21 cellular contexts compared by ENCODE assay signal in genomic region chr2:43592443-43592842, GRCh38. TPM values are rescaled to one million over a fixed set of nuclear protein-coding genes. Genes with fewer than 3 reads are reported as not detected.
DNase-seq lines count a peak whose midpoint lies in the region; ATAC-seq and TF ChIP-seq lines count a peak whose summit lies in the region.
"Had no signal": no experiment of that assay in that cellular context is flagged by ENCODE, and none has a peak within 500 bp of the region (broad histone marks: within the 10 kb centered on the region; RNA-seq: fewer than 3 reads in every experiment).

No MANE protein-coding gene starts in this region.

- H3K4me1 ChIP-seq in skeletal muscle satellite cell (ENCODE audit: control insufficient read depth, insufficient read depth, low read length): peaks cover 34% of the 10 kb centered on the region
- H3K4me1 ChIP-seq in PC-9 (replicated peaks; ENCODE audit: insufficient read depth): peaks cover 12% of the 10 kb centered on the region
- H3K4me1 ChIP-seq: breast epithelium had no signal

- peaks cover 20% of the 10 kb centered on the region for H3K36me3 Mint-ChIP-seq in activated CD4-positive, alpha-beta T cell treated with anti-CD3 and anti-CD28 coated beads for 36 hours (ENCODE audit: low read depth)

- BruUV-seq in PC-9 (replicated peaks; lab: Mats Ljungman, UMichigan): no TSS peak

- H3K4me2 ChIP-seq in skeletal muscle satellite cell (ENCODE audit: low read length) (peak overlapping the region; percentile 69), PC-9 (no peak overlapping the region)

- intact Hi-C loops in activated CD4-positive, alpha-beta T cell treated with anti-CD3 and anti-CD28 coated beads for 36 hours (cut with DNase I, micrococcal nuclease): no loop called here
- intact Hi-C loops in PC-9 (cut with micrococcal nuclease; ENCODE audit: unreplicated experiment): no loop called here

- H3K9me2 ChIP-seq in PC-9 (ENCODE audit: insufficient read depth): no peaks in the 10 kb centered on the region

- no peaks in the 10 kb centered on the region for H3K9me3 ChIP-seq in skeletal muscle satellite cell (replicated peaks; ENCODE audit: low read length)
- H3K9me3 ChIP-seq in PC-9 (ENCODE audit: insufficient read depth, low read depth): no peaks in the 10 kb centered on the region
- H3K9me3 ChIP-seq: breast epithelium, esophagus muscularis mucosa, right atrium auricular region had no signal

- no peak overlapping the region for H3K27ac ChIP-seq in PC-9
- H3K27ac ChIP-seq: breast epithelium, esophagus muscularis mucosa, right atrium auricular region had no signal

- H3K9ac ChIP-seq in skeletal muscle satellite cell (ENCODE audit: low read depth, low read length): peak overlapping the region; percentile 22

- H3K27ac Mint-ChIP-seq in activated CD4-positive, alpha-beta T cell treated with anti-CD3 and anti-CD28 coated beads for 36 hours: no peak overlapping the region
- H3K27ac Mint-ChIP-seq: activated CD4-positive, alpha-beta T cell treated with anti-CD3 and anti-CD28 coated beads, Interleukin-2, amount 10 ng/mL, durations not matched to agents 7 days and 5 days; mesothelial cell of epicardium had no signal

- H3K79me2 ChIP-seq in PC-9 (ENCODE audit: low read depth): peaks cover 31% of the 10 kb centered on the region

- no peak for ATAC-seq in activated CD4-positive, alpha-beta T cell treated with anti-CD3 and anti-CD28 coated beads for 36 hours
- ATAC-seq in GM18502 (IDR thresholded peaks at IDR 0.05; ENCODE audit: poor library complexity, unreplicated experiment): no peak
- ATAC-seq: Panc1; stimulated activated naive CD8-positive, alpha-beta T cell treated with anti-CD3 and anti-CD28 coated beads, Interleukin-15, amount 100 ng/mL, for 72 hours had no signal

- H3F3A ChIP-seq in PC-9 (ENCODE audit: insufficient read depth, low read depth): peaks cover 16% of the 10 kb centered on the region

- no peak for TF ChIP-seq CTCF in PC-9 (conservative IDR thresholded peaks at IDR 0.05)

- DNase-seq in activated CD4-positive, alpha-beta T cell treated with anti-CD3 and anti-CD28 coated beads for 36 hours: peak; percentile 20
- no peak for DNase-seq in activated CD4-positive, alpha-beta T cell treated with anti-CD3 and anti-CD28 coated beads for 1 hour
- DNase-seq in M059J (ENCODE audit: low read depth) (peak; percentile 26), dedifferentiated amniotic fluid mesenchymal stem cell (ENCODE audit: extremely low spot score) (peak; percentile 31), PC-9 (no peak), DMS53 (lab: John Stamatoyannopoulos, UW) (no peak)
- DNase-seq: activated CD4-positive, alpha-beta T cell treated with anti-CD3 and anti-CD28 coated beads, Interleukin-2, amount 10 ng/mL, durations not matched to agents 7 days and 5 days; activated naive CD4-positive, alpha-beta T cell treated with anti-CD3 and anti-CD28 coated beads, Interleukin-2, amount 50 U/mL, for 16 hours; activated T-cell treated with anti-CD3 and anti-CD28 coated beads for 4 hours; GDM1; hippocampal formation; IMR-90; MV-4-11; stimulated activated naive CD8-positive, alpha-beta T cell treated with anti-CD3 and anti-CD28 coated beads, Interleukin-15, amount 100 ng/mL, for 72 hours had no signal

- H3K4me3 ChIP-seq in skeletal muscle satellite cell (ENCODE audit: low read length) (peak overlapping the region; percentile 2), PC-9 (no peak overlapping the region)
- H3K4me3 ChIP-seq: breast epithelium, esophagus muscularis mucosa, right atrium auricular region had no signal

- no peaks in the 10 kb centered on the region for H3K27me3 Mint-ChIP-seq in activated CD4-positive, alpha-beta T cell treated with anti-CD3 and anti-CD28 coated beads for 36 hours
- H3K27me3 Mint-ChIP-seq: activated CD4-positive, alpha-beta T cell treated with anti-CD3 and anti-CD28 coated beads, Interleukin-2, amount 10 ng/mL, durations not matched to agents 7 days and 5 days; stimulated activated naive CD8-positive, alpha-beta T cell treated with anti-CD3 and anti-CD28 coated beads, Interleukin-15, amount 100 ng/mL, for 72 hours had no signal

- H3K36me3 ChIP-seq in skeletal muscle satellite cell (ENCODE audit: insufficient read depth, low read length) (peaks cover 27% of the 10 kb centered on the region), PC-9 (ENCODE audit: low read depth) (peaks cover 25% of the 10 kb centered on the region; the same call in 1 of the 2 replicates)
- H3K36me3 ChIP-seq: breast epithelium had no signal

- H4K20me1 ChIP-seq in PC-9 (ENCODE audit: insufficient read depth): peaks cover 7% of the 10 kb centered on the region; the same call in 1 of the 2 replicates

- H3K4me1 Mint-ChIP-seq in activated CD4-positive, alpha-beta T cell treated with anti-CD3 and anti-CD28 coated beads for 36 hours: peaks cover 29% of the 10 kb centered on the region

- H3K9me3 Mint-ChIP-seq in activated CD4-positive, alpha-beta T cell treated with anti-CD3 and anti-CD28 coated beads for 36 hours (ENCODE audit: low read depth): no peaks in the 10 kb centered on the region
- H3K9me3 Mint-ChIP-seq: activated CD4-positive, alpha-beta T cell treated with anti-CD3 and anti-CD28 coated beads, Interleukin-2, amount 10 ng/mL, durations not matched to agents 7 days and 5 days; mesothelial cell of epicardium; stimulated activated naive CD8-positive, alpha-beta T cell treated with anti-CD3 and anti-CD28 coated beads, Interleukin-15, amount 100 ng/mL, for 72 hours had no signal

- H2AFZ ChIP-seq in PC-9: no peak overlapping the region

- no peak overlapping the region for H3K4me3 Mint-ChIP-seq in activated CD4-positive, alpha-beta T cell treated with anti-CD3 and anti-CD28 coated beads for 36 hours
- H3K4me3 Mint-ChIP-seq: activated CD4-positive, alpha-beta T cell treated with anti-CD3 and anti-CD28 coated beads, Interleukin-2, amount 10 ng/mL, durations not matched to agents 7 days and 5 days; mesothelial cell of epicardium had no signal

- POLR2A ChIA-PET in activated CD4-positive, alpha-beta T cell treated with anti-CD3 and anti-CD28 coated beads for 36 hours (lab: Charles Lee): no interaction called here
- POLR2A ChIA-PET in PC-9 (lab: Charles Lee; ENCODE audit: unreplicated experiment): no interaction called here

- CTCF ChIA-PET in activated CD4-positive, alpha-beta T cell treated with anti-CD3 and anti-CD28 coated beads for 36 hours (lab: Charles Lee): interaction anchor here (0.9 to 1.4 kb wide), 2 partner anchors 16 to 33 kb away, joined by 3 to 6 read pairs; no protein-coding TSS in a partner anchor
- CTCF ChIA-PET in PC-9 (lab: Charles Lee): no interaction called here

- H3K27me3 ChIP-seq in skeletal muscle satellite cell (ENCODE audit: control insufficient read depth, insufficient read depth, low read length) (no peaks in the 10 kb centered on the region), PC-9 (ENCODE audit: insufficient read depth, low read depth) (no peaks in the 10 kb centered on the region)
- H3K27me3 ChIP-seq: breast epithelium, esophagus muscularis mucosa, right atrium auricular region had no signal

RNA-seq across cellular contexts. Expression of gene THADA, which starts 3.4 kb away (rescaled TPM):
- 10 to 100 TPM; 32.5 to 36.6 TPM for total RNA-seq in activated CD4-positive, alpha-beta T cell treated with anti-CD3 and anti-CD28 coated beads for 36 hours
- total RNA-seq in M059J (2014; rRNA removed; shearing (Covaris generic)): 8.7 and 12.7 TPM in 2 replicates
- 26.0 and 29.9 TPM in 2 replicates for total RNA-seq in skeletal muscle satellite cell (2012; rRNA removed)
- total RNA-seq in PC-9 (2021): 28.1 and 30.5 TPM in 2 replicates

RNA-seq across cellular contexts. Expression of gene PLEKHH2, which starts 44.6 kb away (rescaled TPM):
- 1 to 10 TPM; 1.5 to 2.2 TPM for total RNA-seq in activated CD4-positive, alpha-beta T cell treated with anti-CD3 and anti-CD28 coated beads for 36 hours
- total RNA-seq in M059J (2014; rRNA removed; shearing (Covaris generic)): 2.4 and 2.5 TPM in 2 replicates
- 3.0 and 4.2 TPM in 2 replicates for total RNA-seq in skeletal muscle satellite cell (2012; rRNA removed)
- total RNA-seq in PC-9 (2021): 1.6 and 2.3 TPM in 2 replicates

Comparison
In these comparisons a context has a peak if more than half of its experiments do, and no peak if none do; other contexts are left out.
1. DNase-seq: peak in activated CD4-positive, alpha-beta T cell treated with anti-CD3 and anti-CD28 coated beads for 36 hours (single experiment), M059J (single experiment) and dedifferentiated amniotic fluid mesenchymal stem cell (single experiment); none in activated CD4-positive, alpha-beta T cell treated with anti-CD3 and anti-CD28 coated beads for 1 hour (single experiment), PC-9 (0 of 2) and DMS53 (single experiment).